ENCODE assay signal across 24 cellular contexts in the genomic region with DNA sequence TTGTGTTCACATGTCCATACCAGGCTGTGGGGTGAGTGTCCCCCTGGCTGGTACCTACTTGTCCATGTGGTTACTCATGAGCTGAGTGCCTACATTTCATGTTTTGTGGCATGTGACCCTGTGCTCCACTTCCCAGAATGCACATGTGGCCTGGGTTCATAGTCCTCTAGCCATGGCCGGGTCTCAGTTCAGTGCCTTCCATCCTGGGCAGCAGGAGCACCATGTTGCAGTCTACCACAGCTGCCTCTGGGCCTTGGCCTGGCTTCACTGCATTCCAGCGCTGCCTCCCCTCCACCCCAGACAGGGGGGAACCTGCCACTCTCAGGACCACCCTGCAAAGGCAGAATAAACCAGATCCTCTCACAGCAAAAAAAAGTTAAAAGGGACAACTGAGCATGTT. TPM values are rescaled to one million over a fixed set of nuclear protein-coding genes. Genes with fewer than 3 reads are reported as not detected.
DNase-seq lines count a peak whose midpoint lies in the region; ATAC-seq and TF ChIP-seq lines count a peak whose summit lies in the region.
"Had no signal": no experiment of that assay in that cellular context is flagged by ENCODE, and none has a peak within 500 bp of the region (broad histone marks: within the 10 kb centered on the region; RNA-seq: fewer than 3 reads in every experiment).

No MANE protein-coding gene starts in this region.

- H3K4me3 ChIP-seq in liver (ENCODE audit: low read depth in 1 of 3, low read length in 3 of 3) = no peak overlapping the region
- H3K4me3 ChIP-seq in upper lobe of right lung = no peak overlapping the region
- H3K4me3 ChIP-seq: cardiac muscle cell, GM23338, hepatocyte had no signal

- 64% methylated on average over 2 of the region's 2 CpGs for WGBS in liver

- H3K9me3 Mint-ChIP-seq in activated naive CD4-positive, alpha-beta T cell treated with anti-CD3 and anti-CD28 coated beads, Interleukin-2, amount 50 U/mL, for 72 hours = no peaks in the 10 kb centered on the region
- H3K9me3 Mint-ChIP-seq: GM23338, nephron had no signal

- TF ChIP-seq RAD21 in liver (IDR thresholded peaks at IDR 0.05) = no peak

- H3K4me1 Mint-ChIP-seq in T-helper 17 cell = peaks cover 48% of the 10 kb centered on the region

- H3K27ac ChIP-seq in liver (ENCODE audit: low read depth in 1 of 2, low read length in 2 of 2) (no peak overlapping the region), upper lobe of right lung (no peak overlapping the region)
- H3K27ac ChIP-seq: cardiac muscle cell, epithelial cell of prostate, hepatocyte had no signal

- H3K36me3 ChIP-seq in liver (ENCODE audit: control insufficient read depth in 4 of 4, insufficient read depth in 3 of 4, low read depth in 1 of 4, low read length in 3 of 4) (peaks cover 1 to 18% (median 9%) of the 10 kb centered on the region in 4 donors), upper lobe of right lung (peaks cover 31% of the 10 kb centered on the region)

- no peak overlapping the region for H3K9ac ChIP-seq in liver (ENCODE audit: low read depth in 1 of 2, low read length in 2 of 2)

- DNase-seq in activated naive CD4-positive, alpha-beta T cell treated with anti-CD3 and anti-CD28 coated beads, Interleukin-2, amount 50 U/mL, for 72 hours (ENCODE audit: low spot score in 2 of 2) = no peak
- DNase-seq in activated naive CD4-positive, alpha-beta T cell (lab: John Stamatoyannopoulos, UW) = no peak
- DNase-seq in T-helper 17 cell (no peak), upper lobe of right lung (no peak), NOMO-1 treated with dmso at 0.1 percent for 144 hours (lab: John Stamatoyannopoulos, UW; ENCODE audit: unreplicated experiment) (no peak), left colon (no peak), HT-29 (ENCODE audit: low spot score) (no peak)
- DNase-seq: activated CD4-positive, alpha-beta T cell treated with anti-CD3 and anti-CD28 coated beads, Interleukin-2, amount 50 U/mL, for 1 hour; activated T-cell treated with anti-CD3 and anti-CD28 coated beads, Interleukin-2, amount 50 U/mL, for 48 hours; amniotic stem cell; CD4-positive, CD25-positive, alpha-beta regulatory T cell; dermis blood vessel endothelial cell; DMS79; foreskin fibroblast; mammary epithelial cell; NCI-H510A treated with DMSO at 0.1 percent for 48 hours; substantia nigra; SW 1271 had no signal

- H3K4me1 ChIP-seq in liver (ENCODE audit: control insufficient read depth in 4 of 4, insufficient read depth in 4 of 4, low read length in 3 of 4) (peaks cover 1 to 60% (median 54%) of the 10 kb centered on the region in 4 donors), upper lobe of right lung (peaks cover 28% of the 10 kb centered on the region)

- peaks cover 9 to 19% of the 10 kb centered on the region in 2 donors for H3K36me3 Mint-ChIP-seq in activated naive CD4-positive, alpha-beta T cell treated with anti-CD3 and anti-CD28 coated beads, Interleukin-2, amount 50 U/mL, for 72 hours
- peaks cover 12% of the 10 kb centered on the region for H3K36me3 Mint-ChIP-seq in T-helper 17 cell (ENCODE audit: low read depth)

- no peak overlapping the region for H3K4me3 Mint-ChIP-seq in T-helper 17 cell
- H3K4me3 Mint-ChIP-seq: GM23338, nephron had no signal

- ATAC-seq in activated naive CD4-positive, alpha-beta T cell treated with anti-CD3 and anti-CD28 coated beads, Interleukin-2, amount 50 U/mL, for 72 hours = peak in 1 of 2 donors; percentile 26
- ATAC-seq in T-helper 17 cell (no peak), upper lobe of right lung (peak; percentile 21), left colon (no peak)
- ATAC-seq: GM23338 had no signal

- no peak for TF ChIP-seq CTCF in liver (IDR thresholded peaks at IDR 0.05; ENCODE audit: low read depth, low read length, missing input control)
- no peak for TF ChIP-seq CTCF in upper lobe of right lung (IDR thresholded peaks at IDR 0.05)

- no peaks in the 10 kb centered on the region for H3K27me3 ChIP-seq in liver (ENCODE audit: control insufficient read depth in 4 of 4, insufficient read depth in 4 of 4, low read length in 3 of 4)
- no peaks in the 10 kb centered on the region for H3K27me3 ChIP-seq in upper lobe of right lung
- H3K27me3 ChIP-seq: cardiac muscle cell, hepatocyte had no signal

- intact Hi-C loops in upper lobe of right lung (cut with DNase I) (no loop called here), left colon (cut with DNase I, micrococcal nuclease) (no loop called here)

- H3K27me3 Mint-ChIP-seq in T-helper 17 cell = no peaks in the 10 kb centered on the region
- H3K27me3 Mint-ChIP-seq: CD4-positive, CD25-positive, alpha-beta regulatory T cell had no signal

- peak overlapping the region; percentile 25 to 72 for H3K27ac Mint-ChIP-seq in activated naive CD4-positive, alpha-beta T cell treated with anti-CD3 and anti-CD28 coated beads, Interleukin-2, amount 50 U/mL, for 72 hours
- H3K27ac Mint-ChIP-seq in T-helper 17 cell = peak overlapping the region; percentile 80
- H3K27ac Mint-ChIP-seq: GM23338, nephron had no signal

- H3K9me3 ChIP-seq in T-helper 17 cell (ENCODE audit: control insufficient read depth, low read length, poor library complexity, severe bottlenecking) (no peaks in the 10 kb centered on the region), liver (ENCODE audit: control insufficient read depth in 4 of 4, low read length in 3 of 4) (no peaks in the 10 kb centered on the region), upper lobe of right lung (no peaks in the 10 kb centered on the region)

TF ChIP-seq in liver, 16 proteins besides CTCF, POLR2A, EP300 and RAD21:
- peak; percentile 54 to 64 for TF ChIP-seq HNF4A (conservative IDR thresholded peaks at IDR 0.05)
- TF ChIP-seq NR2F2 (IDR thresholded peaks at IDR 0.05) = no peak
- TF ChIP-seq SP1 (IDR thresholded peaks at IDR 0.05) = peak; percentile 22

RNA-seq across cellular contexts. Expression of a gene that starts 5.5 kb away (rescaled TPM):
- total RNA-seq in activated naive CD4-positive, alpha-beta T cell treated with anti-CD3 and anti-CD28 coated beads, Interleukin-2, amount 50 U/mL, for 72 hours = 10 to 100 TPM; 22.9 to 41.6 TPM
- total RNA-seq in T-helper 17 cell (10 to 100 TPM; 24.5 TPM), liver (10 to 100 TPM; 36.8 to 37.3 TPM), upper lobe of right lung (57.6 TPM), left colon (10 to 100 TPM; 30.8 to 37.0 TPM)
- polyA plus RNA-seq in liver = 10 to 100 TPM; 10.0 to 18.5 TPM
- total RNA-seq in HT-29 (2014; rRNA removed; shearing (Covaris generic)) = 13.7 and 14.9 TPM in 2 replicates

RNA-seq across cellular contexts. Expression of a gene that starts 5.6 kb away (rescaled TPM):
- total RNA-seq in activated naive CD4-positive, alpha-beta T cell treated with anti-CD3 and anti-CD28 coated beads, Interleukin-2, amount 50 U/mL, for 72 hours = 10 to 100 TPM; 23.0 to 36.1 TPM
- total RNA-seq in T-helper 17 cell = 10 to 100 TPM; 30.7 to 31.1 TPM
- 10 to 100 TPM; 20.4 to 33.9 TPM for total RNA-seq in liver
- polyA plus RNA-seq in liver = 10 to 100 TPM; 15.7 to 19.1 TPM
- 50.8 TPM for total RNA-seq in upper lobe of right lung
- 10 to 100 TPM; 59.8 to 62.1 TPM for total RNA-seq in left colon
- total RNA-seq in HT-29 (2014; rRNA removed; shearing (Covaris generic)) = 35.6 and 37.9 TPM in 2 replicates

RNA-seq across cellular contexts. Expression of a gene that starts 54.9 kb away (rescaled TPM):
- total RNA-seq in activated naive CD4-positive, alpha-beta T cell treated with anti-CD3 and anti-CD28 coated beads, Interleukin-2, amount 50 U/mL, for 72 hours = 100 to 1,000 TPM; 213 to 221 TPM
- total RNA-seq in T-helper 17 cell = 100 to 1,000 TPM in 1 of 2 donors, 10 to 100 TPM in 1; 62.4 to 126 TPM
- 10 to 100 TPM; 14.9 to 20.7 TPM for total RNA-seq in liver
- polyA plus RNA-seq in liver = 10 to 100 TPM in 1 of 2 donors, 1 to 10 TPM in 1; 8.8 to 10.7 TPM
- 78.2 TPM for total RNA-seq in upper lobe of right lung
- total RNA-seq in left colon = 10 to 100 TPM; 54.1 to 63.5 TPM
- total RNA-seq in HT-29 (2014; rRNA removed; shearing (Covaris generic)) = 81.0 and 82.1 TPM in 2 replicates
